In genomic region chr20:61911824-61912223, GRCh38 we compare ENCODE assay signal across 38 cellular contexts.
"Had no signal": no experiment of that assay in that cellular context is flagged by ENCODE, and none has a peak within 500 bp of the region (broad histone marks: within the 10 kb centered on the region; RNA-seq: fewer than 3 reads in every experiment).

No MANE protein-coding gene starts in this region.

- H3K27ac Mint-ChIP-seq: activated CD8-positive, alpha-beta T cell treated with anti-CD3 and anti-CD28 coated beads for 36 hours; activated naive CD8-positive, alpha-beta T cell treated with anti-CD3 and anti-CD28 coated beads for 36 hours; activated T-cell treated with anti-CD3 and anti-CD28 coated beads, Interleukin-2, amount 50 U/mL, for 72 hours; activated T-helper 17 cell treated with anti-CD3 and anti-CD28 coated beads, Interleukin-2, amount 50 U/mL, for 72 hours had no signal

- H3K9me3 ChIP-seq: colonic mucosa, MG63 had no signal

- H2AFZ ChIP-seq: PC-9 had no signal

- H3K27me3 Mint-ChIP-seq: activated naive CD8-positive, alpha-beta T cell treated with anti-CD3 and anti-CD28 coated beads for 36 hours had no signal

- H3K27me3 ChIP-seq: brain microvascular endothelial cell, cardiac muscle cell, colonic mucosa, MG63 had no signal

- H3K36me3 Mint-ChIP-seq: activated naive CD8-positive, alpha-beta T cell treated with anti-CD3 and anti-CD28 coated beads for 36 hours had no signal

- H3K27ac ChIP-seq: brain microvascular endothelial cell, cardiac muscle cell, colonic mucosa, PC-9, RWPE1, VCaP had no signal

- ATAC-seq: activated T-cell treated with anti-CD3 and anti-CD28 coated beads, Interleukin-2, amount 50 U/mL, for 72 hours; activated T-helper 17 cell treated with anti-CD3 and anti-CD28 coated beads, Interleukin-2, amount 50 U/mL, for 72 hours had no signal

- H3K4me1 Mint-ChIP-seq: activated T-helper 17 cell treated with anti-CD3 and anti-CD28 coated beads, Interleukin-2, amount 50 U/mL, for 72 hours; central memory CD8-positive, alpha-beta T cell had no signal

- FAIRE-seq: RCC 7860 had no signal

- H3K4me3 Mint-ChIP-seq: activated CD8-positive, alpha-beta T cell treated with anti-CD3 and anti-CD28 coated beads for 36 hours; activated naive CD8-positive, alpha-beta T cell treated with anti-CD3 and anti-CD28 coated beads for 36 hours; activated T-cell treated with anti-CD3 and anti-CD28 coated beads, Interleukin-2, amount 50 U/mL, for 72 hours; activated T-helper 17 cell treated with anti-CD3 and anti-CD28 coated beads, Interleukin-2, amount 50 U/mL, for 72 hours; central memory CD8-positive, alpha-beta T cell had no signal

- DNase-seq: activated CD4-positive, alpha-beta T cell treated with anti-CD3 and anti-CD28 coated beads for 1 hour; activated CD4-positive, alpha-beta T cell treated with anti-CD3 and anti-CD28 coated beads for 48 hours; activated CD4-positive, CD25-positive, alpha-beta regulatory T cell; activated CD8-positive, alpha-beta T cell treated with anti-CD3 and anti-CD28 coated beads for 36 hours; activated effector memory CD4-positive, alpha-beta T cell treated with anti-CD3 and anti-CD28 coated beads, Interleukin-2, amount 50 U/mL, for 16 hours; activated naive CD4-positive, alpha-beta T cell; activated naive CD4-positive, alpha-beta T cell treated with anti-CD3 and anti-CD28 coated beads, Interleukin-2, amount 50 U/mL, for 16 hours; activated naive CD8-positive, alpha-beta T cell treated with anti-CD3 and anti-CD28 coated beads for 36 hours; activated T-cell treated with anti-CD3 and anti-CD28 coated beads, Interleukin-2, amount 50 U/mL, for 1 hour; activated T-cell treated with anti-CD3 and anti-CD28 coated beads, Interleukin-2, amount 50 U/mL, for 72 hours; amniotic stem cell; aorta; brain microvascular endothelial cell; colonic mucosa; MG63; NCI-H1048; NCI-H1105 treated with DMSO at 0.1 percent for 48 hours; NCI-H1436; NCI-H1694; NCI-H1930; NCI-H2081 treated with DMSO at 0.1 percent for 48 hours; NCI-H226; NCI-H446 treated with DMSO at 0.1 percent for 48 hours; NCI-H524; NCI-H69; NCI-H82; PC-9; Right ventricle myocardium superior; SW 1271; T-helper 1 cell; T-helper 2 cell; T-helper 9 cell had no signal

- H3K9me3 Mint-ChIP-seq: activated CD8-positive, alpha-beta T cell treated with anti-CD3 and anti-CD28 coated beads for 36 hours; activated naive CD8-positive, alpha-beta T cell treated with anti-CD3 and anti-CD28 coated beads for 36 hours; activated T-cell treated with anti-CD3 and anti-CD28 coated beads, Interleukin-2, amount 50 U/mL, for 72 hours; activated T-helper 17 cell treated with anti-CD3 and anti-CD28 coated beads, Interleukin-2, amount 50 U/mL, for 72 hours; central memory CD8-positive, alpha-beta T cell had no signal

- H3K4me3 ChIP-seq: cardiac muscle cell, colonic mucosa, MG63, PC-9 had no signal

- H3K4me2 ChIP-seq: PC-9 had no signal

- H3K4me1 ChIP-seq: colonic mucosa had no signal

- H3K36me3 ChIP-seq: brain microvascular endothelial cell, cardiac muscle cell, colonic mucosa, MG63 had no signal
